ENCODE assay signal across 8 cellular contexts in the genomic region with DNA sequence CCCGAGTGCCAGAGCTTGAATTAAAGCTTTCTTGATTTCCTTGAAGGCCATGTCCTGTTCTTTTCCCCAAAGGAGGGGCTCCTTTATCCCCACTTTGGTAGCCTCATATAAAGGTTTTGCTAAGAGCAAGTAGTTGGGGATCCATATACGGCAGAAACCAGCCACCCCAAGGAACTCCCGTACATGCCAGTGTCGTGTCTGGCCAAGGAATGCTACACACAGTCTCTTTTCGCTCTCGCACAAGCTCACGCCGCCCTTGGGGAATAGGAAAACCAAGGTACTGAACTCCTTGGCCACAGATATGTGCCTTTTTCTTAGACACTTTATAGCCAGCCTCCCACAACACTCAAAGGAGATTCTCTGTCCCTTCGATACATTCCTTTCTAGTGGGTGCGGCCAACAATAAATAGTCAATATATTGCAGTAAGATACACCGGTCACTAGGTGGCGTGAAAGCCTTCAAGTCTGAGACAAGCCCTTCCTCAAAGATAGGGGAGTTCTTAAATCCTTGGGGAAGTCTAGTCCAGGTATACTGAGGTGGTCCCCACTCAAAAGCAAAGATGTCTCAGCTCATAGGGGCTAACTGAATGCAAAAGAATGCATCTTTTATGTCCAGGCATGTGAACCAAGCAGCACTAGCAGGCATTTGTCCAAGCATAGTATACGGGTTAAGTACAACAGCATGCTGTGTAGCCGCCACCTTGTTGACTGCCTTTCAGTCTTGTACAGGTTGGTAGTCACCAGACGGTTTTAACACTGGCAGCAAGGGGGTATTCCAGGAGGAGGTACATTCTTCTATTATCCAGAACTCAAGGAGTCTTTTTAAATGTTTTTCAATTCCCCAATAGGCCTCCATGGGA. TPM values are rescaled to one million over a fixed set of nuclear protein-coding genes. Genes with fewer than 3 reads are reported as not detected.
DNase-seq lines count a peak whose midpoint lies in the region; ATAC-seq and TF ChIP-seq lines count a peak whose summit lies in the region.

No MANE protein-coding gene starts in this region.

- H3K4me3 ChIP-seq in fibroblast of villous mesenchyme (ENCODE audit: low read depth, low read length) (no peak overlapping the region), parathyroid adenoma (ENCODE audit: low read depth, low read length) (no peak overlapping the region)

- no peak overlapping the region for H3K4me2 ChIP-seq in parathyroid adenoma (ENCODE audit: low read length)

- DNase-seq in DMS79 (lab: John Stamatoyannopoulos, UW) (peak; percentile 1), NCI-H2029 treated with DMSO at 0.1 percent for 48 hours (lab: John Stamatoyannopoulos, UW) (peak; percentile 3), fibroblast of villous mesenchyme (ENCODE audit: low read depth) (peak; percentile 60)
- DNase-seq in activated CD4-positive, alpha-beta T cell treated with anti-CD3 and anti-CD28 coated beads for 48 hours = peak; percentile 21

- ATAC-seq in GM21529 (IDR thresholded peaks at IDR 0.05; ENCODE audit: unreplicated experiment) = peak; percentile 62
- ATAC-seq in HG03439 (IDR thresholded peaks at IDR 0.05; ENCODE audit: unreplicated experiment) = no peak
- no peak for ATAC-seq in HG03108 (IDR thresholded peaks at IDR 0.05; ENCODE audit: unreplicated experiment)

- H3K4me1 ChIP-seq in parathyroid adenoma = no peaks in the 10 kb centered on the region

- H3K9me3 ChIP-seq in parathyroid adenoma (ENCODE audit: control insufficient read depth, low read length) = no peaks in the 10 kb centered on the region

- H3K9ac ChIP-seq in parathyroid adenoma = no peak overlapping the region

- no peak overlapping the region for H3K27ac ChIP-seq in parathyroid adenoma

- TF ChIP-seq CTCF in fibroblast of villous mesenchyme (IDR thresholded peaks at IDR 0.05; ENCODE audit: insufficient read depth, low read depth, low read length) = peak; percentile 66
- peak; percentile 40 for TF ChIP-seq CTCF in parathyroid adenoma (IDR thresholded peaks at IDR 0.05)

- no peaks in the 10 kb centered on the region for H3K36me3 ChIP-seq in parathyroid adenoma (ENCODE audit: control insufficient read depth, insufficient read depth, low read length)

- no peaks in the 10 kb centered on the region for H3K27me3 ChIP-seq in parathyroid adenoma (ENCODE audit: control insufficient read depth, insufficient read depth, low read length)

- H2AFZ ChIP-seq in parathyroid adenoma = peak overlapping the region; percentile 42

- no peaks in the 10 kb centered on the region for H3K79me2 ChIP-seq in parathyroid adenoma

RNA-seq across cellular contexts. Expression of gene XAGE1B, which starts 57.8 kb away (rescaled TPM):
- total RNA-seq in fibroblast of villous mesenchyme = 0.32 TPM in 1 of 2 replicates, not detected in the other

Comparison
In these comparisons a context has a peak if more than half of its experiments do, and no peak if none do; other contexts are left out.
1. DNase-seq: peak in every context shown above with its lines; median percentile 60 in fibroblast of villous mesenchyme; 21 in activated CD4-positive, alpha-beta T cell treated with anti-CD3 and anti-CD28 coated beads for 48 hours; 3 in NCI-H2029 treated with DMSO at 0.1 percent for 48 hours; 1 in DMS79.